1 cellular context compared by ENCODE assay signal in the genomic region with DNA sequence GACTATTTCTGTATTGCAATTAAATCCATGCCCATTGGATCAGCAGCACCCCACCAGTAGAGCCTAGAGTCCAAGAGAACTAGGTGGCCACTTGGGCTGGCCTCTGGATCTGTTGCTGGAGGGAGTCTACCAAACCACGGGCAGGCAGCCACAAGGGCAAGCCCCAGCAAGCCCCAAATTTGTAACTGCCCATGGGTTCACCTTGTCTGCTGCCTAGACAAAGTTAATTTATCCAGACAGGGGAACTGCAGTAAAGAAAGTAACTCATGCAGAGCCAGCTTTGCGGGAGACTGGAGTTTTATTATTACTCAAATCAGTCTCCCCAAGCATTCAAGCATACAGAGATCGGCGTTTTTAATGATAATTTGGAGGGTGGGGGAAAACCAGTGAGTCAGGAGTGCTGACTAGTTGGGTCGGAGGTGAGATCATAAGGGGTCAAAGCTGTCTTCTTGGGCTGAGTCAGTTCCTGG.
TF ChIP-seq lines count a peak whose summit lies in the region.

No MANE protein-coding gene starts in this region.

TF ChIP-seq in WTC11, 78 proteins besides CTCF, POLR2A, EP300 and RAD21 (continued from another document):
- TF ChIP-seq, protein P1, sequence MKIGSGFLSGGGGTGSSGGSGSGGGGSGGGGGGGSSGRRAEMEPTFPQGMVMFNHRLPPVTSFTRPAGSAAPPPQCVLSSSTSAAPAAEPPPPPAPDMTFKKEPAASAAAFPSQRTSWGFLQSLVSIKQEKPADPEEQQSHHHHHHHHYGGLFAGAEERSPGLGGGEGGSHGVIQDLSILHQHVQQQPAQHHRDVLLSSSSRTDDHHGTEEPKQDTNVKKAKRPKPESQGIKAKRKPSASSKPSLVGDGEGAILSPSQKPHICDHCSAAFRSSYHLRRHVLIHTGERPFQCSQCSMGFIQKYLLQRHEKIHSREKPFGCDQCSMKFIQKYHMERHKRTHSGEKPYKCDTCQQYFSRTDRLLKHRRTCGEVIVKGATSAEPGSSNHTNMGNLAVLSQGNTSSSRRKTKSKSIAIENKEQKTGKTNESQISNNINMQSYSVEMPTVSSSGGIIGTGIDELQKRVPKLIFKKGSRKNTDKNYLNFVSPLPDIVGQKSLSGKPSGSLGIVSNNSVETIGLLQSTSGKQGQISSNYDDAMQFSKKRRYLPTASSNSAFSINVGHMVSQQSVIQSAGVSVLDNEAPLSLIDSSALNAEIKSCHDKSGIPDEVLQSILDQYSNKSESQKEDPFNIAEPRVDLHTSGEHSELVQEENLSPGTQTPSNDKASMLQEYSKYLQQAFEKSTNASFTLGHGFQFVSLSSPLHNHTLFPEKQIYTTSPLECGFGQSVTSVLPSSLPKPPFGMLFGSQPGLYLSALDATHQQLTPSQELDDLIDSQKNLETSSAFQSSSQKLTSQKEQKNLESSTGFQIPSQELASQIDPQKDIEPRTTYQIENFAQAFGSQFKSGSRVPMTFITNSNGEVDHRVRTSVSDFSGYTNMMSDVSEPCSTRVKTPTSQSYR (CRISPR knock-in tag; IDR thresholded peaks at IDR 0.05), result no peak
- TF ChIP-seq, protein P2, sequence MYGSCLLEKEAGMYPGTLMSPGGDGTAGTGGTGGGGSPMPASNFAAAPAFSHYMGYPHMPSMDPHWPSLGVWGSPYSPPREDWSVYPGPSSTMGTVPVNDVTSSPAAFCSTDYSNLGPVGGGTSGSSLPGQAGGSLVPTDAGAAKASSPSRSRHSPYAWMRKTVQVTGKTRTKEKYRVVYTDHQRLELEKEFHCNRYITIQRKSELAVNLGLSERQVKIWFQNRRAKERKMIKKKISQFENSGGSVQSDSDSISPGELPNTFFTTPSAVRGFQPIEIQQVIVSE (CRISPR knock-in tag; IDR thresholded peaks at IDR 0.05; ENCODE audit: borderline replicate concordance), result no peak
